18 cellular contexts compared by ENCODE assay signal in genomic region chr9:132032584-132032945, GRCh38. TPM values are rescaled to one million over a fixed set of nuclear protein-coding genes. Genes with fewer than 3 reads are reported as not detected.
DNase-seq lines count a peak whose midpoint lies in the region; ATAC-seq, FAIRE-seq and TF ChIP-seq lines count a peak whose summit lies in the region.
"Had no signal": no experiment of that assay in that cellular context is flagged by ENCODE, and none has a peak within 500 bp of the region (broad histone marks: within the 10 kb centered on the region; RNA-seq: fewer than 3 reads in every experiment).

No MANE protein-coding gene starts in this region.

- no peak overlapping the region for H3K4me3 ChIP-seq in BLaER1
- H3K4me3 ChIP-seq in kidney (ENCODE audit: low read length in 2 of 2) = no peak overlapping the region
- H3K4me3 ChIP-seq: prostate gland, thoracic aorta had no signal

- DNase-seq in GM18507 (ENCODE audit: extremely low spot score, insufficient read length, low read depth) (no peak), NCI-H510A (lab: John Stamatoyannopoulos, UW) (peak; percentile 54), immature natural killer cell (peak in 2 of 3 donors; percentile 4 to 14), D341Med (ENCODE audit: low spot score) (no peak), kidney (no peak)
- no peak for DNase-seq in activated naive CD4-positive, alpha-beta T cell treated with Interleukin-2 at 50 U/mL for 16 hours
- DNase-seq: activated CD4-positive, alpha-beta memory T cell treated with anti-CD3 and anti-CD28 coated beads for 36 hours; AML-193; brain microvascular endothelial cell; DMS 273 treated with DMSO at 0.1 percent for 48 hours; effector CD8-positive, alpha-beta T cell; foreskin fibroblast; NCI-H1436; T-helper 9 cell had no signal

- no peak for TF ChIP-seq CTCF in kidney (IDR thresholded peaks at IDR 0.05; ENCODE audit: borderline replicate concordance, extremely low read depth, insufficient read depth)

- no peaks in the 10 kb centered on the region for H3K9me3 Mint-ChIP-seq in immature natural killer cell
- H3K9me3 Mint-ChIP-seq: activated CD4-positive, alpha-beta memory T cell treated with anti-CD3 and anti-CD28 coated beads for 36 hours had no signal

- H3K36me3 ChIP-seq in BLaER1 (no peaks in the 10 kb centered on the region), kidney (ENCODE audit: control insufficient read depth in 1 of 2, insufficient read depth in 2 of 2, low read length in 2 of 2) (no peaks in the 10 kb centered on the region)
- H3K36me3 ChIP-seq: brain microvascular endothelial cell, prostate gland, thoracic aorta had no signal

- H3K27ac Mint-ChIP-seq in immature natural killer cell = peak overlapping the region; percentile 59 to 82 (median 78)
- H3K27ac Mint-ChIP-seq: activated CD4-positive, alpha-beta memory T cell treated with anti-CD3 and anti-CD28 coated beads for 36 hours had no signal

- peak overlapping the region; percentile 67 for H3K4me2 ChIP-seq in BLaER1

- H4K20me1 ChIP-seq in BLaER1 = peaks cover 100% of the 10 kb centered on the region

- H3K4me3 Mint-ChIP-seq in immature natural killer cell = peak overlapping the region; percentile 59 to 82 (median 70)
- H3K4me3 Mint-ChIP-seq: activated CD4-positive, alpha-beta memory T cell treated with anti-CD3 and anti-CD28 coated beads for 36 hours had no signal

- H3K36me3 Mint-ChIP-seq in immature natural killer cell = no peaks in the 10 kb centered on the region
- H3K36me3 Mint-ChIP-seq: activated CD4-positive, alpha-beta memory T cell treated with anti-CD3 and anti-CD28 coated beads for 36 hours had no signal

- H3K9me3 ChIP-seq in BLaER1 = no peaks in the 10 kb centered on the region
- no peaks in the 10 kb centered on the region for H3K9me3 ChIP-seq in kidney (ENCODE audit: control insufficient read depth in 1 of 2, low read length in 2 of 2)
- H3K9me3 ChIP-seq: prostate gland, thoracic aorta had no signal

- H3K4me1 ChIP-seq in BLaER1 (peaks cover 29% of the 10 kb centered on the region), kidney (ENCODE audit: control insufficient read depth in 1 of 2, insufficient read depth in 1 of 2, low read depth in 1 of 2, low read length in 2 of 2) (peaks cover 0 to 3% of the 10 kb centered on the region in 2 donors)
- H3K4me1 ChIP-seq: prostate gland had no signal

- FAIRE-seq in GM18507 (lab: Jason Lieb, UNC) (peak; percentile 24), kidney (lab: Jason Lieb, UNC) (no peak)

- H3K9ac ChIP-seq in BLaER1 (no peak overlapping the region), kidney (ENCODE audit: low read length in 2 of 2) (no peak overlapping the region)

- no peak for ATAC-seq in GM21367 (IDR thresholded peaks at IDR 0.05; ENCODE audit: unreplicated experiment)

- H3K27me3 ChIP-seq in BLaER1 = no peaks in the 10 kb centered on the region
- H3K27me3 ChIP-seq: brain microvascular endothelial cell had no signal

- intact Hi-C loops in kidney (cut with DNase I) = no loop called here

- peaks cover 0 to 3% (median 2%) of the 10 kb centered on the region in 3 donors for H3K27me3 Mint-ChIP-seq in immature natural killer cell (ENCODE audit: low read depth in 3 of 3)
- H3K27me3 Mint-ChIP-seq: activated CD4-positive, alpha-beta memory T cell treated with anti-CD3 and anti-CD28 coated beads for 36 hours had no signal

- H3K27ac ChIP-seq in BLaER1 (no peak overlapping the region), kidney (ENCODE audit: low read depth in 2 of 2, low read length in 2 of 2) (no peak overlapping the region)
- H3K27ac ChIP-seq: brain microvascular endothelial cell, prostate gland, thoracic aorta had no signal

- peaks cover 51 to 85% of the 10 kb centered on the region in 2 donors for H3K4me1 Mint-ChIP-seq in immature natural killer cell

RNA-seq across cellular contexts. Expression of gene MED27, which starts 47.1 kb away (rescaled TPM):
- 10 to 100 TPM; 46.3 to 90.1 (median 53.7) TPM for polyA plus RNA-seq in immature natural killer cell
- 15.9 TPM for total RNA-seq in kidney
- polyA plus RNA-seq in kidney (ENCODE audit: insufficient read depth, low read depth, low replicate concordance) = 23.1 TPM

Comparison
In these comparisons a context has a peak if more than half of its experiments do, and no peak if none do; other contexts are left out.
1. DNase-seq: peak in NCI-H510A (single experiment) and immature natural killer cell (2 of 3); none in GM18507 (single experiment), activated naive CD4-positive, alpha-beta T cell treated with Interleukin-2 at 50 U/mL for 16 hours (single experiment), D341Med (single experiment) and kidney (single experiment).